Comparison of ENCODE assay signal across 13 cellular contexts in the genomic region with DNA sequence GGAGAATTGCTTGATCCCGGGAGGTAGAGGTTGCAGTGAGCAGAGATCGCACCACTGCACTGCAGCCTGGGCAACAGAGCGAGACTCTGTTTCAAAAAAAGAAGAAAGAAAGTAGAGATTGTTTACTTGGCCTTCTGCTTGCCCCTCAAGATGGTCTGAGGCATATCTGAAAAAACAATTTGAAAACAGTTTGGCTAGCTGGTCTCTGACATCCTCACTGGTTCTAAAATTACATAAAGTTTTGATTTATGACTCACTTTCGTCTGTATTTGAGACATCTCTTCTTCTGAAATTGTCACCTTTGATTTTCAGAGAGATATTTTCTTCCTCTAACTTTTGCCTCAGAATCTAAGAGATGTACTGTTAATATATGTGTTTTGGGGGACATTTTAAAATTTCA. TPM values are rescaled to one million over a fixed set of nuclear protein-coding genes. Genes with fewer than 3 reads are reported as not detected.
A peak's percentile ranks its signal among the peaks of the same experiment; 100 is the strongest.
DNase-seq lines count a peak whose midpoint lies in the region; ATAC-seq and TF ChIP-seq lines count a peak whose summit lies in the region.
"Had no signal": no experiment of that assay in that cellular context is flagged by ENCODE, and none has a peak within 500 bp of the region (broad histone marks: within the 10 kb centered on the region; RNA-seq: fewer than 3 reads in every experiment).

No MANE protein-coding gene starts in this region.

- H3K79me2 ChIP-seq in DOHH2 (ENCODE audit: control insufficient read depth, low read length) (peaks cover 20% of the 10 kb centered on the region), Karpas-422 (ENCODE audit: low read length) (no peaks in the 10 kb centered on the region)

- peaks cover 0 to 4% of the 10 kb centered on the region in 2 donors for H3K36me3 Mint-ChIP-seq in stimulated activated naive B cell treated with anti-CD40 and anti-IgM and Interleukin-4, amounts not matched to agents 10 μg/mL and 1 μg/mL and 100 μg/mL, for 72 hours

- H3K4me2 ChIP-seq in DOHH2 (ENCODE audit: low read length) (peak overlapping the region; percentile 74), Karpas-422 (ENCODE audit: low read depth, low read length, poor library complexity, severe bottlenecking) (no peak overlapping the region)

- in situ Hi-C loops in astrocyte of the spinal cord (cut with HindIII; ENCODE audit: low sequenced_read_pairs) = no loop called here

- H3K4me3 ChIP-seq in DOHH2 (ENCODE audit: low read length) (peak overlapping the region; percentile 70), astrocyte of the spinal cord (ENCODE audit: low read depth, low read length) (no peak overlapping the region), Karpas-422 (ENCODE audit: low read length) (no peak overlapping the region), lower leg skin (ENCODE audit: low read depth, poor library complexity, severe bottlenecking) (no peak overlapping the region)
- H3K4me3 ChIP-seq: K562 had no signal

- H2AFZ ChIP-seq in Karpas-422 (ENCODE audit: low read length) = no peak overlapping the region

- H4K20me1 ChIP-seq in DOHH2 (ENCODE audit: control insufficient read depth, insufficient read depth, low read depth, low read length) (no peaks in the 10 kb centered on the region), Karpas-422 (ENCODE audit: insufficient read depth, low read depth, low read length) (no peaks in the 10 kb centered on the region)

- H3K27me3 Mint-ChIP-seq in stimulated activated naive B cell treated with anti-CD40 and anti-IgM and Interleukin-4, amounts not matched to agents 10 μg/mL and 1 μg/mL and 100 μg/mL, for 72 hours = no peaks in the 10 kb centered on the region
- H3K27me3 Mint-ChIP-seq: activated B cell treated with CpG ODN at 0.5 μM for 24 hours had no signal

- H3K9me3 ChIP-seq in DOHH2 (ENCODE audit: control insufficient read depth, insufficient read depth, low read length) (no peaks in the 10 kb centered on the region), Karpas-422 (ENCODE audit: low read length) (no peaks in the 10 kb centered on the region)

- H3K4me1 ChIP-seq in DOHH2 (ENCODE audit: control insufficient read depth, low read length) (peaks cover 88% of the 10 kb centered on the region), Karpas-422 (ENCODE audit: low read length) (no peaks in the 10 kb centered on the region)

- ATAC-seq in GM19455 (IDR thresholded peaks at IDR 0.05; ENCODE audit: unreplicated experiment) (peak; percentile 70), HG02973 (IDR thresholded peaks at IDR 0.05; ENCODE audit: unreplicated experiment) (peak; percentile 82), GM18517 (IDR thresholded peaks at IDR 0.05; ENCODE audit: unreplicated experiment) (no peak)
- no peak for ATAC-seq in stimulated activated naive B cell treated with anti-CD40 and anti-IgM and Interleukin-4, amounts not matched to agents 10 μg/mL and 1 μg/mL and 100 μg/mL, for 72 hours (replicated peaks)
- ATAC-seq: K562 had no signal

- peaks cover 0 to 2% of the 10 kb centered on the region in 2 donors for H3K4me1 Mint-ChIP-seq in stimulated activated naive B cell treated with anti-CD40 and anti-IgM and Interleukin-4, amounts not matched to agents 10 μg/mL and 1 μg/mL and 100 μg/mL, for 72 hours

- no peak overlapping the region for H3K4me3 Mint-ChIP-seq in stimulated activated naive B cell treated with anti-CD40 and anti-IgM and Interleukin-4, amounts not matched to agents 10 μg/mL and 1 μg/mL and 100 μg/mL, for 72 hours
- H3K4me3 Mint-ChIP-seq: activated B cell treated with CpG ODN at 0.5 μM for 24 hours; activated T-helper 1 cell treated with anti-CD3 and anti-CD28 coated beads, Interleukin-12 subunit alpha, Interleukin-12 subunit beta, Interleukin-2, Interleukin-4 antibody, amounts not matched to agents 30 ng/mL and 10 ng/mL and 1 ng/mL, durations not matched to agents 14 hours and 24 hours and 36 hours had no signal

- peaks cover 3% of the 10 kb centered on the region; the same call in 1 of the 2 replicates for H3K36me3 ChIP-seq in DOHH2 (ENCODE audit: control insufficient read depth, low read length)
- H3K36me3 ChIP-seq in Karpas-422 (ENCODE audit: insufficient read depth, low read length) = no peaks in the 10 kb centered on the region

- no peaks in the 10 kb centered on the region for H3K9me3 Mint-ChIP-seq in stimulated activated naive B cell treated with anti-CD40 and anti-IgM and Interleukin-4, amounts not matched to agents 10 μg/mL and 1 μg/mL and 100 μg/mL, for 72 hours
- H3K9me3 Mint-ChIP-seq: activated B cell treated with CpG ODN at 0.5 μM for 24 hours; activated T-helper 1 cell treated with anti-CD3 and anti-CD28 coated beads, Interleukin-12 subunit alpha, Interleukin-12 subunit beta, Interleukin-2, Interleukin-4 antibody, amounts not matched to agents 30 ng/mL and 10 ng/mL and 1 ng/mL, durations not matched to agents 14 hours and 24 hours and 36 hours had no signal

- 78 to 80% methylated on average over 4 of the region's 4 CpGs for WGBS in lower leg skin, 2 donors

- intact Hi-C loops in lower leg skin (cut with DNase I; ENCODE audit: low total_unique reads) = loop anchor here (10.0 kb wide), 1 partner anchor 1039 kb away; no protein-coding TSS in a partner anchor

- peaks cover 48% of the 10 kb centered on the region for H3F3A ChIP-seq in DOHH2 (ENCODE audit: control insufficient read depth, insufficient read depth)

- no peak overlapping the region for H3K27ac Mint-ChIP-seq in stimulated activated naive B cell treated with anti-CD40 and anti-IgM and Interleukin-4, amounts not matched to agents 10 μg/mL and 1 μg/mL and 100 μg/mL, for 72 hours
- H3K27ac Mint-ChIP-seq: activated B cell treated with CpG ODN at 0.5 μM for 24 hours; activated T-helper 1 cell treated with anti-CD3 and anti-CD28 coated beads, Interleukin-12 subunit alpha, Interleukin-12 subunit beta, Interleukin-2, Interleukin-4 antibody, amounts not matched to agents 30 ng/mL and 10 ng/mL and 1 ng/mL, durations not matched to agents 14 hours and 24 hours and 36 hours had no signal

- TF ChIP-seq CTCF in DOHH2 (IDR thresholded peaks at IDR 0.05; ENCODE audit: low read depth, low read length, poor library complexity, severe bottlenecking) (no peak), astrocyte of the spinal cord (IDR thresholded peaks at IDR 0.05; ENCODE audit: low read depth, low read length) (no peak), lower leg skin (IDR thresholded peaks at IDR 0.05) (no peak)

- peak; percentile 30 for DNase-seq in astrocyte of the spinal cord (ENCODE audit: low read depth, low spot score)
- DNase-seq in Karpas-422 = no peak
- no peak for DNase-seq in lower leg skin (ENCODE audit: low spot score in 2 of 2)
- no peak for DNase-seq in stimulated activated naive B cell treated with anti-CD40 and anti-IgM and Interleukin-4, amounts not matched to agents 10 μg/mL and 1 μg/mL and 100 μg/mL, for 72 hours
- DNase-seq: activated B cell treated with CpG ODN at 0.5 μM for 24 hours, foreskin fibroblast, GDM1 had no signal

- H3K9ac ChIP-seq in Karpas-422 (ENCODE audit: low read length) = no peak overlapping the region

- H3K27ac ChIP-seq in DOHH2 (ENCODE audit: low read depth, low read length) (peak overlapping the region; percentile 94), Karpas-422 (ENCODE audit: low read length) (no peak overlapping the region)

- H3K9me2 ChIP-seq in DOHH2 (replicated peaks; ENCODE audit: control insufficient read depth, low read length) (no peaks in the 10 kb centered on the region), Karpas-422 (replicated peaks; ENCODE audit: insufficient read depth, low read length) (no peaks in the 10 kb centered on the region)

- H3K27me3 ChIP-seq in DOHH2 (ENCODE audit: control insufficient read depth, low read length) = no peaks in the 10 kb centered on the region
- no peaks in the 10 kb centered on the region for H3K27me3 ChIP-seq in Karpas-422 (ENCODE audit: low read length)

- no peak for TF ChIP-seq POLR2A in lower leg skin (IDR thresholded peaks at IDR 0.05)

RNA-seq across cellular contexts. Expression of a gene that starts 49.6 kb away (rescaled TPM):
- total RNA-seq in Karpas-422 (2014; rRNA removed; shearing (Covaris generic); ENCODE audit: low replicate concordance) = 36.1 and 41.2 TPM in 2 replicates
- 1 to 10 TPM; 6.0 to 9.5 (median 7.4) TPM for total RNA-seq in lower leg skin

Comparison
In these comparisons a context has a peak if more than half of its experiments do, and no peak if none do; other contexts are left out.
1. ATAC-seq: peak in GM19455 (single experiment) and HG02973 (single experiment); none in GM18517 (single experiment) and stimulated activated naive B cell treated with anti-CD40 and anti-IgM and Interleukin-4, amounts not matched to agents 10 μg/mL and 1 μg/mL and 100 μg/mL, for 72 hours (0 of 2).